ENCODE assay signal across 8 cellular contexts in the genomic region with DNA sequence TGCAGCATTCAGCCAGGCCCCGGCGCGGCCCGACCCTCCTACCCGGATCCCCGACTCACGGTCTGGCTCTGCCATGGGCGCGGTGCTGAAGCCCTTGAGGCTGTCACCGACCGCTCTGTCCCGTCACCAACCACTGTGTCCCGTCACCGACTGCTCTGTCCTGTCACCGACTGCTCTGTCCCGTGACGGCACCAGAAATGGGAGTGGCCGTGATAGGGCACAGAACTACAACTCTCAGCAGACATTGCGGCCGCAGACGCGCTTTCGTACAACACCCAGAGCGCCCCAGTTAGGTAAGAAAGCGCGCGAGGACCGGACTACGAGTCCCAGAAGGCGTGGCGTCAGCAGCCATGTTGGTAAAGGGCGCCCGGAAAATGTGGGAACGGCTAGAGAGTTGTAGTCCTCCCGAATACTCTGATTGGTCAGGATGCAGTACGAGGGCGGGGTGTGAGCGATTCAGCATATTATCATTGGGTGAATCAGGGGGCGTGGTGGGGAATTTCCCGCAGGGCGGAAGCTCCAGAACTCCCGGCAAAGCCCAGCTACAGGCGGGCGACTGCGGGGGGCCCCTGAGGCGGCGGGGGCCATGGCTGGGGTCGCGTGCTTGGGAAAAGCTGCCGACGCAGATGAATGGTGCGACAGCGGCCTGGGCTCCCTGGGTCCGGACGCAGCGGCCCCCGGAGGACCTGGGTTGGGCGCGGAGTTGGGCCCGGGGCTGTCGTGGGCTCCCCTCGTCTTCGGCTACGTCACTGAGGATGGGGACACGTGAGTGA. TPM values are rescaled to one million over a fixed set of nuclear protein-coding genes. Genes with fewer than 3 reads are reported as not detected.
DNase-seq lines count a peak whose midpoint lies in the region; ATAC-seq and TF ChIP-seq lines count a peak whose summit lies in the region.

A gene with protein sequence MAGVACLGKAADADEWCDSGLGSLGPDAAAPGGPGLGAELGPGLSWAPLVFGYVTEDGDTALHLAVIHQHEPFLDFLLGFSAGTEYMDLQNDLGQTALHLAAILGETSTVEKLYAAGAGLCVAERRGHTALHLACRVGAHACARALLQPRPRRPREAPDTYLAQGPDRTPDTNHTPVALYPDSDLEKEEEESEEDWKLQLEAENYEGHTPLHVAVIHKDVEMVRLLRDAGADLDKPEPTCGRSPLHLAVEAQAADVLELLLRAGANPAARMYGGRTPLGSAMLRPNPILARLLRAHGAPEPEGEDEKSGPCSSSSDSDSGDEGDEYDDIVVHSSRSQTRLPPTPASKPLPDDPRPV (plus strand): TSS at position 523 of the 773 bp plus-strand sequence. CDS start 64 bp downstream, at position 587.
SIRT2 (minus strand) TSS at position 172 of the 773 bp plus-strand sequence; CDS start at position 75, 97 bp downstream.

- H3K4me3 ChIP-seq in choroid plexus epithelial cell (ENCODE audit: low read depth, low read length) (peak within 1 kb of the TSS; percentile 99), kidney epithelial cell (ENCODE audit: low read depth, low read length) (peak within 1 kb of the TSS; percentile 96)

- DNase-seq in Ammon's horn (ENCODE audit: low spot score) (peak; percentile 100), GM19238 (ENCODE audit: insufficient read length, low spot score) (peak; percentile 98), NCI-H524 (lab: John Stamatoyannopoulos, UW) (peak; percentile 100), choroid plexus epithelial cell (ENCODE audit: low read depth) (peak; percentile 100), kidney epithelial cell (ENCODE audit: low read depth) (peak; percentile 99)
- peak; percentile 100 for DNase-seq in activated CD4-positive, alpha-beta T cell treated with anti-CD3 and anti-CD28 coated beads for 36 hours
- peak; percentile 99 for DNase-seq in stimulated activated CD4-positive, alpha-beta T cell treated with anti-CD3 and anti-CD28 coated beads, Interleukin-15, amount 100 ng/mL, for 48 hours (ENCODE audit: low read depth in 2 of 2)

- TF ChIP-seq CTCF in choroid plexus epithelial cell (conservative IDR thresholded peaks at IDR 0.05; ENCODE audit: low read depth, low read length): no peak
- no peak for TF ChIP-seq CTCF in kidney epithelial cell (IDR thresholded peaks at IDR 0.05; ENCODE audit: insufficient read depth, low read length, poor library complexity, severe bottlenecking)

- no peaks in the 10 kb centered on the region for H3K27me3 Mint-ChIP-seq in activated CD4-positive, alpha-beta T cell treated with anti-CD3 and anti-CD28 coated beads for 36 hours

- POLR2A ChIA-PET in activated CD4-positive, alpha-beta T cell treated with anti-CD3 and anti-CD28 coated beads for 36 hours (lab: Charles Lee): interaction anchor here (0.6 to 1.8 kb wide), 6 partner anchors 31 to 850 kb away, joined by 3 to 13 read pairs (median 4); partner anchors contain the start of genes MRPS12, RPS16 and SARS2

- H3K27me3 ChIP-seq in kidney epithelial cell (ENCODE audit: control insufficient read depth, insufficient read depth, low read length): no peaks in the 10 kb centered on the region

- peaks cover 40% of the 10 kb centered on the region for H3K4me1 Mint-ChIP-seq in activated CD4-positive, alpha-beta T cell treated with anti-CD3 and anti-CD28 coated beads for 36 hours

- peak; percentile 85 for ATAC-seq in HG03442 (IDR thresholded peaks at IDR 0.05; ENCODE audit: unreplicated experiment)
- ATAC-seq in activated CD4-positive, alpha-beta T cell treated with anti-CD3 and anti-CD28 coated beads for 36 hours: peak; percentile 93

- peak within 1 kb of the TSS; percentile 88 for H3K4me3 Mint-ChIP-seq in activated CD4-positive, alpha-beta T cell treated with anti-CD3 and anti-CD28 coated beads for 36 hours

- intact Hi-C loops in activated CD4-positive, alpha-beta T cell treated with anti-CD3 and anti-CD28 coated beads for 36 hours (cut with DNase I, micrococcal nuclease): loop anchor here (1.0 kb wide), 13 partner anchors 21 to 563 kb away; partner anchors contain the start of genes ECH1 (in 2 of the 2), MRPS12 (in 2 of the 2), SARS2 (in 2 of the 2) and ACTN4 (in 1 of the 2)

- no peaks in the 10 kb centered on the region for H3K9me3 Mint-ChIP-seq in activated CD4-positive, alpha-beta T cell treated with anti-CD3 and anti-CD28 coated beads for 36 hours (ENCODE audit: low read depth)

- H3K36me3 ChIP-seq in kidney epithelial cell (ENCODE audit: control insufficient read depth, insufficient read depth, low read length): no peaks in the 10 kb centered on the region

- CTCF ChIA-PET in activated CD4-positive, alpha-beta T cell treated with anti-CD3 and anti-CD28 coated beads for 36 hours (lab: Charles Lee): interaction anchor here (0.5 to 2.4 kb wide), 8 partner anchors 12 to 1906 kb away, joined by 3 to 23 read pairs (median 3); partner anchors contain the start of genes MRPS12 and SARS2

- peak within 1 kb of the TSS; percentile 91 for H3K27ac Mint-ChIP-seq in activated CD4-positive, alpha-beta T cell treated with anti-CD3 and anti-CD28 coated beads for 36 hours

- H3K36me3 Mint-ChIP-seq in activated CD4-positive, alpha-beta T cell treated with anti-CD3 and anti-CD28 coated beads for 36 hours (ENCODE audit: low read depth): peaks cover 20% of the 10 kb centered on the region

RNA-seq across cellular contexts. Expression of the first gene that starts in this region (rescaled TPM):
- total RNA-seq in activated CD4-positive, alpha-beta T cell treated with anti-CD3 and anti-CD28 coated beads for 36 hours: 10 to 100 TPM; 49.4 to 52.5 TPM
- total RNA-seq in kidney epithelial cell: 39.0 and 41.7 TPM in 2 replicates

RNA-seq across cellular contexts. Expression of gene SIRT2, which starts in this region (rescaled TPM):
- total RNA-seq in activated CD4-positive, alpha-beta T cell treated with anti-CD3 and anti-CD28 coated beads for 36 hours: 10 to 100 TPM; 17.8 to 23.1 TPM
- 38.9 and 65.5 TPM in 2 replicates for total RNA-seq in kidney epithelial cell

Comparison
In these comparisons a context has a peak if more than half of its experiments do, and no peak if none do; other contexts are left out.
1. Peak in every context shown above with its lines: DNase-seq, ATAC-seq and H3K4me3 ChIP-seq.